Comparison of ENCODE assay signal across 8 cellular contexts in the genomic region with DNA sequence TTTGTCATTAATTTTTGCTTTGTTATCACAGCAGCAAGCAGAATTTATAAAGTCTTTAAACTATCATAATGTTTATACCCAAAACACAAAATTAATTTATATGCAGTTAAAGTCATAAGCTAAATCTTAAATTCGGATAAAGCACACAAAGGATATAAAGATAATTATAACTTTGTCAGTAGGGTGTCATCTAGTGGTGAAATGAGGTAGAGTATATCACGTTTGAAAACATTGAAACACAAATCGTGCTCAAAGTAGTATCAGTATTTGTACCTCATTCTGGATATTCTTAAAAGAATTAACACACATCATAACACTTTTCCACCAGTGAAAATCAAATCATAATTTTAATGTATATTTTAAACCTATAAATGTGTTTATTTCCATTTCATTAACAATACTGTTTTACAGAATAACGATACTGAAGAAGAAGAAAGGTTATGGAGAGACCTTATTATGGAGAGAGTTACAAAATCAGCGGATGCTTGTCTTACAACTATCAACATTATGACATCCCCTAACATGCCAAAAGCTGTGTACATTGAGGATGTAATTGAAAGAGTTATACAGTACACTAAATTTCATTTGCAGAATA.
DNase-seq lines count a peak whose midpoint lies in the region; ATAC-seq and TF ChIP-seq lines count a peak whose summit lies in the region.

No MANE protein-coding gene starts in this region.

- H3K9me3 Mint-ChIP-seq in CD8-positive, alpha-beta T cell: no peaks in the 10 kb centered on the region
- no peaks in the 10 kb centered on the region for H3K9me3 Mint-ChIP-seq in activated CD4-positive, alpha-beta T cell treated with anti-CD3 and anti-CD28 coated beads, Interleukin-2, amount 10 ng/mL, durations not matched to agents 7 days and 5 days

- intact Hi-C loops in CD8-positive, alpha-beta T cell (cut with DNase I, micrococcal nuclease): loop anchor here (2.0 to 10.0 kb wide), 4 partner anchors 61 to 279 kb away; no protein-coding TSS in a partner anchor
- intact Hi-C loops in stomach (cut with DNase I; ENCODE audit: low total_unique reads): no loop called here

- H3K4me1 Mint-ChIP-seq in CD8-positive, alpha-beta T cell (ENCODE audit: low read depth): no peaks in the 10 kb centered on the region
- H3K4me1 Mint-ChIP-seq in activated CD4-positive, alpha-beta T cell treated with anti-CD3 and anti-CD28 coated beads, Interleukin-2, amount 10 ng/mL, durations not matched to agents 7 days and 5 days: no peaks in the 10 kb centered on the region

- no peaks in the 10 kb centered on the region for H3K4me1 ChIP-seq in CD8-positive, alpha-beta T cell (ENCODE audit: insufficient read depth, low read length)
- H3K4me1 ChIP-seq in stomach: no peaks in the 10 kb centered on the region

- H3K27ac ChIP-seq in CD8-positive, alpha-beta T cell (ENCODE audit: low read depth, low read length): no peak overlapping the region
- no peak overlapping the region for H3K27ac ChIP-seq in stomach

- H3K4me3 ChIP-seq in CD8-positive, alpha-beta T cell (ENCODE audit: low read depth, low read length): no peak overlapping the region
- no peak overlapping the region for H3K4me3 ChIP-seq in H7 (ENCODE audit: insufficient read depth, low read depth, low read length)
- no peak overlapping the region for H3K4me3 ChIP-seq in stomach

- ATAC-seq in CD8-positive, alpha-beta T cell: peak; percentile 51
- ATAC-seq in GM21619 (IDR thresholded peaks at IDR 0.05; ENCODE audit: unreplicated experiment): no peak
- no peak for ATAC-seq in GM19395 (IDR thresholded peaks at IDR 0.05; ENCODE audit: unreplicated experiment)

- TF ChIP-seq POLR2A in stomach (IDR thresholded peaks at IDR 0.05): no peak

- CTCF ChIA-PET in CD8-positive, alpha-beta T cell (lab: Charles Lee): interaction anchor here (0.6 to 2.1 kb wide), 9 partner anchors 144 to 1899 kb away, joined by 3 to 12 read pairs (median 3); no protein-coding TSS in a partner anchor
- CTCF ChIA-PET in activated CD4-positive, alpha-beta T cell treated with anti-CD3 and anti-CD28 coated beads, Interleukin-2, amount 10 ng/mL, durations not matched to agents 7 days and 5 days (lab: Charles Lee): interaction anchor here (0.7 to 1.4 kb wide), 4 partner anchors 15 to 282 kb away, joined by 3 read pairs; no protein-coding TSS in a partner anchor

- no peaks in the 10 kb centered on the region for H3K27me3 Mint-ChIP-seq in CD8-positive, alpha-beta T cell (ENCODE audit: low read depth)
- no peaks in the 10 kb centered on the region for H3K27me3 Mint-ChIP-seq in activated CD4-positive, alpha-beta T cell treated with anti-CD3 and anti-CD28 coated beads, Interleukin-2, amount 10 ng/mL, durations not matched to agents 7 days and 5 days

- H3K27me3 ChIP-seq in CD8-positive, alpha-beta T cell (ENCODE audit: insufficient read depth, low read length): no peaks in the 10 kb centered on the region
- no peaks in the 10 kb centered on the region for H3K27me3 ChIP-seq in H7 (ENCODE audit: control insufficient read depth, insufficient read depth, low read length)
- H3K27me3 ChIP-seq in stomach: no peaks in the 10 kb centered on the region

- POLR2A ChIA-PET in CD8-positive, alpha-beta T cell (lab: Charles Lee): no interaction called here
- POLR2A ChIA-PET in activated CD4-positive, alpha-beta T cell treated with anti-CD3 and anti-CD28 coated beads, Interleukin-2, amount 10 ng/mL, durations not matched to agents 7 days and 5 days (lab: Charles Lee): no interaction called here

- no peak overlapping the region for H3K27ac Mint-ChIP-seq in CD8-positive, alpha-beta T cell
- no peak overlapping the region for H3K27ac Mint-ChIP-seq in activated CD4-positive, alpha-beta T cell treated with anti-CD3 and anti-CD28 coated beads, Interleukin-2, amount 10 ng/mL, durations not matched to agents 7 days and 5 days

- no peak overlapping the region for H3K4me3 Mint-ChIP-seq in CD8-positive, alpha-beta T cell
- no peak overlapping the region for H3K4me3 Mint-ChIP-seq in activated CD4-positive, alpha-beta T cell treated with anti-CD3 and anti-CD28 coated beads, Interleukin-2, amount 10 ng/mL, durations not matched to agents 7 days and 5 days

- no peaks in the 10 kb centered on the region for H3K9me3 ChIP-seq in CD8-positive, alpha-beta T cell (ENCODE audit: low read length)
- H3K9me3 ChIP-seq in stomach: no peaks in the 10 kb centered on the region

- TF ChIP-seq CTCF in CD8-positive, alpha-beta T cell (IDR thresholded peaks at IDR 0.05): peak; percentile 62
- TF ChIP-seq CTCF in stomach (IDR thresholded peaks at IDR 0.05): peak in 5 of 7 experiments; percentile 20 to 60 (median 42)

- WGBS in stomach, 5 donors: 43 to 51% (median 45%) methylated on average over 5 of the region's 5 CpGs

- DNase-seq in CD8-positive, alpha-beta T cell: no peak
- peak; percentile 5 for DNase-seq in H7
- peak; percentile 6 to 44 for DNase-seq in SHP77 (lab: John Stamatoyannopoulos, UW)
- peak; percentile 13 for DNase-seq in fibroblast of the conjunctiva (ENCODE audit: low read depth)
- no peak for DNase-seq in stomach
- no peak for DNase-seq in activated CD4-positive, alpha-beta T cell treated with anti-CD3 and anti-CD28 coated beads, Interleukin-2, amount 10 ng/mL, durations not matched to agents 7 days and 5 days

- peaks cover 21% of the 10 kb centered on the region for H3K36me3 ChIP-seq in CD8-positive, alpha-beta T cell (ENCODE audit: insufficient read depth, low read length)
- peaks cover 7% of the 10 kb centered on the region for H3K36me3 ChIP-seq in H7 (replicated peaks; ENCODE audit: control insufficient read depth, insufficient read depth, low read length)
- peaks cover 17 to 94% (median 92%) of the 10 kb centered on the region in 4 donors for H3K36me3 ChIP-seq in stomach

- peaks cover 63% of the 10 kb centered on the region for H3K36me3 Mint-ChIP-seq in CD8-positive, alpha-beta T cell
- peaks cover 25% of the 10 kb centered on the region for H3K36me3 Mint-ChIP-seq in activated CD4-positive, alpha-beta T cell treated with anti-CD3 and anti-CD28 coated beads, Interleukin-2, amount 10 ng/mL, durations not matched to agents 7 days and 5 days (ENCODE audit: low read depth)

- TF ChIP-seq EP300 in stomach (IDR thresholded peaks at IDR 0.05): no peak

Comparison
In these comparisons a context has a peak if more than half of its experiments do, and no peak if none do; other contexts are left out.
1. DNase-seq: peak in H7 (single experiment), SHP77 (2 of 2) and fibroblast of the conjunctiva (single experiment); none in CD8-positive, alpha-beta T cell (0 of 7), stomach (single experiment) and activated CD4-positive, alpha-beta T cell treated with anti-CD3 and anti-CD28 coated beads, Interleukin-2, amount 10 ng/mL, durations not matched to agents 7 days and 5 days (single experiment).